In the genomic region with DNA sequence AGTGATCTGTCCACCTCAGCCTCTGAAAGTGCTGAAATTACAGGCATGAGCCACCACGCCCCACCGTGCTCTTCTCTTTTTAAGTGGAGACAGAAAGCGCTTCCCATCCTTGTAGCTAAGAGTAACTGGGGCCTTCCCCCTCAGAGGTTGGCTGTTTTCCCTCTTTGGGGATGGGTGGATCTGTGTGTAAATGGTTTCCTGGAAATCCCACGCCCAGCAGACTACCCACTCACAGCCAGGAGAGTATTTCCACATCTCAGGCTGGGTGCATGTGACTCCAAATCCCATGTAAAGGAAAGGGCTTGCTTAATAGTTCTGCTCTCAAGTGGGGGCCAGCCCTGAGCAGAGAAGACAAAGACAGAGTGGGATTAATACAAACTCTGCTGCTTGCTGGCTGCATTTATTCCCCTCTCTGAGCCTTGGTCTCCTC, we compare ENCODE assay signal across 13 cellular contexts. TPM values are rescaled to one million over a fixed set of nuclear protein-coding genes. Genes with fewer than 3 reads are reported as not detected.
DNase-seq lines count a peak whose midpoint lies in the region; ATAC-seq and TF ChIP-seq lines count a peak whose summit lies in the region.
"Had no signal": no experiment of that assay in that cellular context is flagged by ENCODE, and none has a peak within 500 bp of the region (broad histone marks: within the 10 kb centered on the region; RNA-seq: fewer than 3 reads in every experiment).

No MANE protein-coding gene starts in this region.

- no peak overlapping the region for H3K4me3 Mint-ChIP-seq in CD8-positive, alpha-beta T cell
- H3K4me3 Mint-ChIP-seq: naive B cell had no signal

- peak overlapping the region in 2 of 11 experiments; percentile 0 to 52; a peak in 2 of 22 replicates for H3K9ac ChIP-seq in BLaER1 treated with 17β-estradiol and CSF1 and Interleukin-3, amounts not matched to agents 10 nM and 100 nM

- H3K9me3 ChIP-seq in BLaER1 treated with 17β-estradiol and CSF1 and Interleukin-3, amounts not matched to agents 10 nM and 100 nM (replicated peaks in 1 of 11) = no peaks in the 10 kb centered on the region
- H3K9me3 ChIP-seq in body of pancreas (no peaks in the 10 kb centered on the region), right cardiac atrium (ENCODE audit: control insufficient read depth, low read length) (no peaks in the 10 kb centered on the region)
- H3K9me3 ChIP-seq in CD8-positive, alpha-beta T cell (ENCODE audit: low read length) = no peaks in the 10 kb centered on the region

- 68 to 83% methylated on average over 4 of the region's 4 CpGs for WGBS in body of pancreas, 2 donors
- 71% methylated on average over 4 of the region's 4 CpGs for WGBS in right cardiac atrium

- H4K20me1 ChIP-seq in BLaER1 treated with 17β-estradiol and CSF1 and Interleukin-3, amounts not matched to agents 10 nM and 100 nM = no peaks in the 10 kb centered on the region

- H3K4me3 ChIP-seq in BLaER1 treated with 17β-estradiol and CSF1 and Interleukin-3, amounts not matched to agents 10 nM and 100 nM = peak overlapping the region in 2 of 10 experiments; percentile 13 to 31; a peak in 3 of 20 replicates
- H3K4me3 ChIP-seq in body of pancreas (no peak overlapping the region), right cardiac atrium (ENCODE audit: low read length) (no peak overlapping the region), skin epidermis (no peak overlapping the region)
- H3K4me3 ChIP-seq in CD8-positive, alpha-beta T cell (ENCODE audit: low read depth, low read length) = no peak overlapping the region

- no peaks in the 10 kb centered on the region for H3K36me3 ChIP-seq in BLaER1 treated with 17β-estradiol and CSF1 and Interleukin-3, amounts not matched to agents 10 nM and 100 nM
- H3K36me3 ChIP-seq in body of pancreas (replicated peaks in 1 of 2; ENCODE audit: insufficient read depth in 1 of 2, low read depth in 2 of 2) = no peaks in the 10 kb centered on the region
- no peaks in the 10 kb centered on the region for H3K36me3 ChIP-seq in CD8-positive, alpha-beta T cell (ENCODE audit: insufficient read depth, low read length)

- no peak for TF ChIP-seq CTCF in body of pancreas (IDR thresholded peaks at IDR 0.05)
- TF ChIP-seq CTCF in CD8-positive, alpha-beta T cell (IDR thresholded peaks at IDR 0.05) = no peak

- DNase-seq in body of pancreas (peak in 3 of 4 donors; percentile 30 to 70 (median 36)), right cardiac atrium (peak; percentile 78 to 84 (median 81)), NCI-H510A treated with DMSO at 0.1 percent for 48 hours (lab: John Stamatoyannopoulos, UW) (no peak), amygdala (lab: John Stamatoyannopoulos, UW) (no peak)
- DNase-seq in CD8-positive, alpha-beta T cell = no peak
- DNase-seq: COR-L47; hippocampal formation; naive B cell; NCI-H1436; stimulated activated CD4-positive, alpha-beta T cell treated with anti-CD3 and anti-CD28 coated beads, Interleukin-2, amount 100 ng/mL, for 48 hours had no signal

- peaks cover 11 to 36% (median 18%) of the 10 kb centered on the region in 10 experiments; a peak in 18 of 20 replicates for H3K4me1 ChIP-seq in BLaER1 treated with 17β-estradiol and CSF1 and Interleukin-3, amounts not matched to agents 10 nM and 100 nM
- no peaks in the 10 kb centered on the region for H3K4me1 ChIP-seq in body of pancreas
- H3K4me1 ChIP-seq in right cardiac atrium (ENCODE audit: control insufficient read depth, insufficient read depth, low read length) = no peaks in the 10 kb centered on the region
- no peaks in the 10 kb centered on the region for H3K4me1 ChIP-seq in CD8-positive, alpha-beta T cell (ENCODE audit: insufficient read depth, low read length)

- TF ChIP-seq POLR2A in body of pancreas (IDR thresholded peaks at IDR 0.05) = no peak

- H3K27me3 ChIP-seq in BLaER1 treated with 17β-estradiol and CSF1 and Interleukin-3, amounts not matched to agents 10 nM and 100 nM = no peaks in the 10 kb centered on the region
- H3K27me3 ChIP-seq in body of pancreas (no peaks in the 10 kb centered on the region), right cardiac atrium (ENCODE audit: control insufficient read depth, insufficient read depth) (no peaks in the 10 kb centered on the region)
- H3K27me3 ChIP-seq in CD8-positive, alpha-beta T cell (ENCODE audit: insufficient read depth, low read length) = no peaks in the 10 kb centered on the region

- peak overlapping the region in 3 of 11 experiments; percentile 23 to 49 (median 23); a peak in 3 of 22 replicates for H3K27ac ChIP-seq in BLaER1 treated with 17β-estradiol and CSF1 and Interleukin-3, amounts not matched to agents 10 nM and 100 nM
- H3K27ac ChIP-seq in body of pancreas (no peak overlapping the region), right cardiac atrium (ENCODE audit: low read length) (peak overlapping the region; percentile 52), skin epidermis (peak overlapping the region in 20 of 21 experiments; percentile 18 to 83 (median 66))
- no peak overlapping the region for H3K27ac ChIP-seq in CD8-positive, alpha-beta T cell (ENCODE audit: low read depth, low read length)

- POLR2A ChIA-PET in CD8-positive, alpha-beta T cell (lab: Charles Lee) = interaction anchor here (2.7 kb wide), 1 partner anchor 9 kb away, joined by 7 read pairs; no protein-coding TSS in a partner anchor

- H3K4me2 ChIP-seq in BLaER1 treated with 17β-estradiol and CSF1 and Interleukin-3, amounts not matched to agents 10 nM and 100 nM = peak overlapping the region in 9 of 11 experiments; percentile 4 to 90 (median 35); a peak in 14 of 22 replicates

- CTCF ChIA-PET in CD8-positive, alpha-beta T cell (lab: Charles Lee) = interaction anchor here (1.3 to 1.4 kb wide), 2 partner anchors 43 to 53 kb away, joined by 3 to 4 read pairs; no protein-coding TSS in a partner anchor

- H3K36me3 Mint-ChIP-seq in CD8-positive, alpha-beta T cell = no peaks in the 10 kb centered on the region
- H3K36me3 Mint-ChIP-seq: naive B cell had no signal

- peak; percentile 63 for ATAC-seq in body of pancreas
- ATAC-seq in right cardiac atrium = peak; percentile 91 to 92
- no peak for ATAC-seq in HG03039 (IDR thresholded peaks at IDR 0.05; ENCODE audit: unreplicated experiment)
- ATAC-seq in CD8-positive, alpha-beta T cell = no peak

- no peaks in the 10 kb centered on the region for H3K4me1 Mint-ChIP-seq in CD8-positive, alpha-beta T cell (ENCODE audit: low read depth)
- H3K4me1 Mint-ChIP-seq: naive B cell had no signal

- H3K27me3 Mint-ChIP-seq in CD8-positive, alpha-beta T cell (ENCODE audit: low read depth) = no peaks in the 10 kb centered on the region

- H3K27ac Mint-ChIP-seq in CD8-positive, alpha-beta T cell = no peak overlapping the region

- no peaks in the 10 kb centered on the region for H3K9me3 Mint-ChIP-seq in CD8-positive, alpha-beta T cell
- H3K9me3 Mint-ChIP-seq: naive B cell had no signal

- intact Hi-C loops in body of pancreas (cut with DNase I) = no loop called here
- intact Hi-C loops in right cardiac atrium (cut with DNase I) = no loop called here
- intact Hi-C loops in CD8-positive, alpha-beta T cell (cut with DNase I, micrococcal nuclease) = no loop called here

RNA-seq across cellular contexts. Expression of gene TCEA3, which starts 19.6 kb away (rescaled TPM):
- total RNA-seq in body of pancreas = 100 to 1,000 TPM; 110 to 140 TPM
- 10 to 100 TPM; 36.4 to 79.5 (median 49.1) TPM for total RNA-seq in right cardiac atrium
- polyA plus RNA-seq in right cardiac atrium = 48.7 TPM
- 10 to 100 TPM; 14.0 to 16.9 TPM for total RNA-seq in CD8-positive, alpha-beta T cell

RNA-seq across cellular contexts. Expression of gene ASAP3, which starts 39.9 kb away (rescaled TPM):
- total RNA-seq in body of pancreas (10 to 100 TPM; 27.4 to 39.4 TPM), right cardiac atrium (10 to 100 TPM; 31.4 to 45.2 (median 34.1) TPM)
- 34.2 TPM for polyA plus RNA-seq in right cardiac atrium
- 1 to 10 TPM in 1 of 2 experiments, under 1 TPM in 1; 0.81 to 1.0 TPM for total RNA-seq in CD8-positive, alpha-beta T cell

Comparison
In these comparisons a context has a peak if more than half of its experiments do, and no peak if none do; other contexts are left out.
1. H3K27ac ChIP-seq: peak in right cardiac atrium (single experiment) and skin epidermis (20 of 21); none in body of pancreas (0 of 4) and CD8-positive, alpha-beta T cell (single experiment).
2. ATAC-seq: peak in body of pancreas (single experiment) and right cardiac atrium (2 of 2); none in HG03039 (single experiment) and CD8-positive, alpha-beta T cell (single experiment).
3. DNase-seq: peak in body of pancreas (3 of 4) and right cardiac atrium (3 of 3); none in CD8-positive, alpha-beta T cell (0 of 7), NCI-H510A treated with DMSO at 0.1 percent for 48 hours (single experiment) and amygdala (0 of 56).
4. RNA of gene ASAP3, which starts 39.9 kb away (total RNA-seq): 27.4 to 39.4 TPM in body of pancreas and 31.4 to 45.2 TPM in right cardiac atrium; 0.81 to 1.0 TPM in CD8-positive, alpha-beta T cell; every median in the first group is over 10 times any median in the second.